Comparison of ENCODE assay signal across 14 cellular contexts in the genomic region with DNA sequence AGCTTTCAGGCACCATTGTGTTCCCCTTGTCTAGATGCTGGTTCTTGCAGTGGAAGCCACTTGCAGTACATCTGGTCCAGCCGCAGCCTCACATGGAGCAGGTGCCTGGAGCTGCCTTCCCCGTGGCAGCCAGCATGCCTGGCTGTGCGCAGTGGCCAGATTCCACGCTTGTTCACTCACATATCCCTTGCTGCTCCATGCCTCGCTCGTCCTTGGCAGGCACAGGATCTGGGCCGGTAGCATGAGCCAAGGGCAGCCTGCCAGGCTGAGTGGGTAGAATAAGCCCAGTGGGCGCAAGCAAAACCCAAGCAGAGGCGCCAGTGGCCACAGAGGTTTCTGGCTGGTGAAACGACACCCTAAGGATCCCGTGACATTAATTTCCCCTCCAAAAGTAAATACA.
"Had no signal": no experiment of that assay in that cellular context is flagged by ENCODE, and none has a peak within 500 bp of the region (broad histone marks: within the 10 kb centered on the region; RNA-seq: fewer than 3 reads in every experiment).

No MANE protein-coding gene starts in this region.

- H3K4me3 ChIP-seq: coronary artery, lung, sigmoid colon, tibial artery had no signal

- H3K27me3 ChIP-seq: foreskin keratinocyte, sigmoid colon, tibial artery had no signal

- H3K27ac ChIP-seq: coronary artery, foreskin keratinocyte, sigmoid colon, tibial artery had no signal

- H3K27me3 Mint-ChIP-seq: T-helper 17 cell had no signal

- H3K36me3 Mint-ChIP-seq: natural killer cell had no signal

- H3K4me3 Mint-ChIP-seq: activated CD8-positive, alpha-beta T cell treated with anti-CD3 and anti-CD28 coated beads, Interleukin-2, amount 10 ng/mL, durations not matched to agents 7 days and 5 days; natural killer cell; T-helper 17 cell had no signal

- H3K9me3 Mint-ChIP-seq: natural killer cell had no signal

- H3K27ac Mint-ChIP-seq: activated CD8-positive, alpha-beta T cell treated with anti-CD3 and anti-CD28 coated beads, Interleukin-2, amount 10 ng/mL, durations not matched to agents 7 days and 5 days; natural killer cell; T-helper 17 cell had no signal

- H3K4me1 Mint-ChIP-seq: natural killer cell had no signal

- H3K9me3 ChIP-seq: sigmoid colon, tibial artery had no signal

- H3K4me1 ChIP-seq: foreskin keratinocyte, sigmoid colon, tibial artery had no signal

- ATAC-seq: activated CD8-positive, alpha-beta T cell treated with anti-CD3 and anti-CD28 coated beads, Interleukin-2, amount 10 ng/mL, durations not matched to agents 7 days and 5 days; foreskin keratinocyte; natural killer cell; T-helper 17 cell had no signal

- DNase-seq: activated CD4-positive, alpha-beta T cell treated with anti-CD3 and anti-CD28 coated beads for 48 hours; activated CD8-positive, alpha-beta memory T cell treated with anti-CD3 and anti-CD28 coated beads, Interleukin-2, amount 50 U/mL, for 4 hours; activated CD8-positive, alpha-beta T cell treated with anti-CD3 and anti-CD28 coated beads, Interleukin-2, amount 10 ng/mL, durations not matched to agents 7 days and 5 days; activated effector memory CD4-positive, alpha-beta T cell treated with anti-CD3 and anti-CD28 coated beads, Interleukin-2, amount 50 U/mL, for 16 hours; activated T-cell treated with anti-CD3 and anti-CD28 coated beads, Interleukin-2, amount 50 U/mL, for 48 hours; effector CD4-positive, alpha-beta T cell; foreskin keratinocyte; natural killer cell; sigmoid colon; stimulated activated CD4-positive, alpha-beta T cell treated with anti-CD3 and anti-CD28 coated beads, Interleukin-1b, Interleukin-23, amount 100 ng/mL, for 48 hours; T-helper 17 cell had no signal
